In the genomic region with DNA sequence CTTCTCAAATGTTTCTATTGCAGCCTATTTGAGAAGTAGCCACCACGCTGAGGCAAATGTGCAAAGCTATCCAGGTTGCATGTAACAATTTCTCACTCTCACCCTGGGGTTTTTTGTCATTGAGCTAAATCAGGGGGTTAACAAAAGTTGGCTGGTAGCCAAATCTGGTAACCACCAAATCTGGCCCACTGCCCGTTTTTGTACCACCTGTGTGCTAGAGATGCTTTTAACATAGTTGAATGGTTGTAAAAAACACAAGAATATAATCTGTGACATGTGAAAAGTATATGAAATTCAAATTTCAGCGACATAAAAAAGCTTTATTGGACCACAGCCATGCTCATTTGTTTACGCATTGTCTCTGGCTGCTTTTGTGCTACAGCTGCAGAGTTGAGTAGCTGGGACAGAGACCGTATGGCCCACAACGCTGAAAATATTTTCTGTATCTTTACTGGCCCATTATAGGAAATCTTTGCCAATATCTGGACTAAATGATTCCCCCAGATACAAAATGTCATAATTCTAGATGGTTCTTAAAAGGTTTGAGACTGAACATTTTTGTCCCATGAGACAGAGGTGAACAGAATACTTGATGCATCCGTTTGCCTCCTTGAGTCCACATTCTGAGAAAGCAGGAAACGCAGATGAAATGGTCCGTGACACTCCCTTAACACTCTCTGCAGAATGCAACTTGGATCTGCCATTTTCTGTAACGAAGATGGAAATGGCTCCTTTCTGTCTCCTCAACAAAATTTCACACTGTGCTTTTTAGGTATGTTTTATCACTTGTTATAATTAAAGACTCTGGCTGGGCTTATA, we compare ENCODE assay signal across 17 cellular contexts.
A peak's percentile ranks its signal among the peaks of the same experiment; 100 is the strongest.
DNase-seq lines count a peak whose midpoint lies in the region; ATAC-seq and TF ChIP-seq lines count a peak whose summit lies in the region.
"Had no signal": no experiment of that assay in that cellular context is flagged by ENCODE, and none has a peak within 500 bp of the region (broad histone marks: within the 10 kb centered on the region; RNA-seq: fewer than 3 reads in every experiment).

No MANE protein-coding gene starts in this region.

- CTCF ChIA-PET in T-cell (lab: Charles Lee) = no interaction called here

- H3K27ac Mint-ChIP-seq in nephron (peak overlapping the region in 2 of 3 experiments; percentile 38 to 80), T-cell (no peak overlapping the region)
- H3K27ac Mint-ChIP-seq: CD14-positive monocyte, memory B cell had no signal

- DNase-seq in NCI-H146 (lab: John Stamatoyannopoulos, UW) (peak; percentile 42), NCI-H146 treated with DMSO at 0.1 percent for 48 hours (lab: John Stamatoyannopoulos, UW; ENCODE audit: unreplicated experiment) (no peak), NCI-H187 treated with DMSO at 0.1 percent for 48 hours (lab: John Stamatoyannopoulos, UW) (peak; percentile 13), SHP77 (lab: John Stamatoyannopoulos, UW) (peak; percentile 15 to 36), T-cell (no peak)
- DNase-seq in stimulated activated CD4-positive, alpha-beta T cell treated with anti-CD3 and anti-CD28 coated beads, Interleukin-1b, Interleukin-23, amount 100 ng/mL, for 48 hours = no peak
- DNase-seq: activated CD4-positive, CD25-positive, alpha-beta regulatory T cell treated with anti-CD3 and anti-CD28 coated beads, Interleukin-2, amount 50 U/mL, for 72 hours; activated effector memory CD4-positive, alpha-beta T cell treated with Interleukin-2 at 50 U/mL for 16 hours; EL; Kasumi-1; NCI-H524 treated with DMSO at 0.1 percent for 48 hours; transverse colon had no signal

- POLR2A ChIA-PET in T-cell (lab: Charles Lee) = no interaction called here

- ATAC-seq in T-cell (replicated peaks in 1 of 4) (no peak), GM21529 (IDR thresholded peaks at IDR 0.05; ENCODE audit: unreplicated experiment) (no peak)
- ATAC-seq: gastroesophageal sphincter had no signal

- H3K4me1 Mint-ChIP-seq in nephron (peaks cover 25% of the 10 kb centered on the region), T-cell (no peaks in the 10 kb centered on the region)
- H3K4me1 Mint-ChIP-seq: CD14-positive monocyte, memory B cell had no signal

- H3K27me3 Mint-ChIP-seq in nephron (ENCODE audit: low read depth) = no peaks in the 10 kb centered on the region
- no peaks in the 10 kb centered on the region for H3K27me3 Mint-ChIP-seq in T-cell
- H3K27me3 Mint-ChIP-seq: memory B cell had no signal

- H3K36me3 Mint-ChIP-seq in nephron (ENCODE audit: low read depth) = no peaks in the 10 kb centered on the region
- no peaks in the 10 kb centered on the region for H3K36me3 Mint-ChIP-seq in T-cell
- H3K36me3 Mint-ChIP-seq: CD14-positive monocyte, memory B cell had no signal

- H3K4me3 Mint-ChIP-seq in nephron (no peak overlapping the region), T-cell (no peak overlapping the region)
- H3K4me3 Mint-ChIP-seq: CD14-positive monocyte, memory B cell had no signal

- no peaks in the 10 kb centered on the region for H3K9me3 Mint-ChIP-seq in nephron
- peaks cover 2 to 13% (median 5%) of the 10 kb centered on the region in 3 donors for H3K9me3 Mint-ChIP-seq in T-cell

- no peak for TF ChIP-seq CTCF in nephron (IDR thresholded peaks at IDR 0.05; ENCODE audit: unreplicated experiment in 3 of 3)

Comparison
In these comparisons a context has a peak if more than half of its experiments do, and no peak if none do; other contexts are left out.
1. DNase-seq: peak in NCI-H146 (single experiment), NCI-H187 treated with DMSO at 0.1 percent for 48 hours (single experiment) and SHP77 (2 of 2); none in NCI-H146 treated with DMSO at 0.1 percent for 48 hours (single experiment), stimulated activated CD4-positive, alpha-beta T cell treated with anti-CD3 and anti-CD28 coated beads, Interleukin-1b, Interleukin-23, amount 100 ng/mL, for 48 hours (single experiment) and T-cell (0 of 34).
2. H3K27ac Mint-ChIP-seq: peak in nephron (2 of 3); none in T-cell (0 of 2).